ENCODE assay signal across 15 cellular contexts in genomic region chr17:67671492-67671891, GRCh38. TPM values are rescaled to one million over a fixed set of nuclear protein-coding genes. Genes with fewer than 3 reads are reported as not detected.
DNase-seq lines count a peak whose midpoint lies in the region; ATAC-seq and TF ChIP-seq lines count a peak whose summit lies in the region.
"Had no signal": no experiment of that assay in that cellular context is flagged by ENCODE, and none has a peak within 500 bp of the region (broad histone marks: within the 10 kb centered on the region; RNA-seq: fewer than 3 reads in every experiment).

No MANE protein-coding gene starts in this region.

- H3K4me2 ChIP-seq in smooth muscle cell, result no peak overlapping the region

- no peak for TF ChIP-seq POLR2A in suprapubic skin (IDR thresholded peaks at IDR 0.05)

- no peak for TF ChIP-seq CTCF in left ventricle myocardium inferior (IDR thresholded peaks at IDR 0.05; ENCODE audit: borderline replicate concordance)
- TF ChIP-seq CTCF in right atrium auricular region (IDR thresholded peaks at IDR 0.05), result no peak
- no peak for TF ChIP-seq CTCF in VCaP (conservative IDR thresholded peaks at IDR 0.05)
- TF ChIP-seq CTCF in suprapubic skin (IDR thresholded peaks at IDR 0.05), result no peak
- TF ChIP-seq CTCF in smooth muscle cell (IDR thresholded peaks at IDR 0.05; ENCODE audit: borderline replicate concordance, insufficient read depth, poor library complexity, severe bottlenecking), result no peak

- TF ChIP-seq EP300 in suprapubic skin (IDR thresholded peaks at IDR 0.05), result no peak

- H3K9ac ChIP-seq in smooth muscle cell (ENCODE audit: low read depth), result no peak overlapping the region

- no peaks in the 10 kb centered on the region for H4K20me1 ChIP-seq in smooth muscle cell (ENCODE audit: low read depth)

- peak overlapping the region; percentile 27 for H3K27ac ChIP-seq in left ventricle myocardium inferior (replicated peaks)
- H3K27ac ChIP-seq in right atrium auricular region, result no peak overlapping the region
- H3K27ac ChIP-seq in VCaP, result peak overlapping the region; percentile 55
- H3K27ac ChIP-seq in suprapubic skin, result peak overlapping the region; percentile 19
- no peak overlapping the region for H3K27ac ChIP-seq in smooth muscle cell (ENCODE audit: low read depth)
- H3K27ac ChIP-seq: ovary had no signal

- H3K79me2 ChIP-seq in smooth muscle cell (ENCODE audit: low read depth), result no peaks in the 10 kb centered on the region

- H3K36me3 ChIP-seq in left ventricle myocardium inferior, result peaks cover 21% of the 10 kb centered on the region
- peaks cover 5% of the 10 kb centered on the region for H3K36me3 ChIP-seq in right atrium auricular region
- H3K36me3 ChIP-seq in suprapubic skin, result no peaks in the 10 kb centered on the region
- H3K36me3 ChIP-seq in smooth muscle cell (ENCODE audit: low read depth), result no peaks in the 10 kb centered on the region
- H3K36me3 ChIP-seq: breast epithelium, ovary had no signal

- no peaks in the 10 kb centered on the region for H3F3A ChIP-seq in smooth muscle cell (ENCODE audit: low read depth)

- H3K4me1 ChIP-seq in left ventricle myocardium inferior (peaks cover 32% of the 10 kb centered on the region), right atrium auricular region (peaks cover 0 to 14% of the 10 kb centered on the region in 2 donors), suprapubic skin (peaks cover 4% of the 10 kb centered on the region), smooth muscle cell (ENCODE audit: low read depth) (no peaks in the 10 kb centered on the region)
- H3K4me1 ChIP-seq: breast epithelium had no signal

- DNase-seq in left ventricle myocardium inferior, result no peak
- DNase-seq in right atrium auricular region (ENCODE audit: low spot score), result no peak
- DNase-seq in NCI-H2081 treated with DMSO at 0.1 percent for 48 hours (lab: John Stamatoyannopoulos, UW), result peak; percentile 64
- DNase-seq in suprapubic skin (ENCODE audit: low spot score in 2 of 2), result no peak
- no peak for DNase-seq in smooth muscle cell (lab: John Stamatoyannopoulos, UW; ENCODE audit: unreplicated experiment)
- DNase-seq in NCI-H1930 (lab: John Stamatoyannopoulos, UW), result no peak
- DNase-seq: activated CD4-positive, CD25-positive, alpha-beta regulatory T cell; activated naive CD4-positive, alpha-beta T cell treated with anti-CD3 and anti-CD28 coated beads, Interleukin-2, amount 10 ng/mL, durations not matched to agents 7 days and 5 days; kidney; ovary; stimulated activated CD4-positive, alpha-beta T cell treated with anti-CD3 and anti-CD28 coated beads, Interleukin-12 subunit alpha, Interleukin-12 subunit beta, amount 100 ng/mL, for 4 hours; substantia nigra had no signal

- H3K9me3 ChIP-seq in left ventricle myocardium inferior (replicated peaks), result no peaks in the 10 kb centered on the region
- no peaks in the 10 kb centered on the region for H3K9me3 ChIP-seq in right atrium auricular region
- H3K9me3 ChIP-seq in suprapubic skin, result no peaks in the 10 kb centered on the region
- H3K9me3 ChIP-seq in smooth muscle cell (replicated peaks; ENCODE audit: low read depth), result no peaks in the 10 kb centered on the region
- H3K9me3 ChIP-seq: breast epithelium, ovary had no signal

- no peak overlapping the region for H2AFZ ChIP-seq in smooth muscle cell (ENCODE audit: low read depth)

- H3K4me3 ChIP-seq in left ventricle myocardium inferior (no peak overlapping the region), right atrium auricular region (no peak overlapping the region), suprapubic skin (no peak overlapping the region), smooth muscle cell (no peak overlapping the region)
- H3K4me3 ChIP-seq: breast epithelium, ovary had no signal

- 30% methylated on average over 3 of the region's 3 CpGs for WGBS in suprapubic skin
- WGBS in smooth muscle cell (ENCODE audit: low lambda C conversion rate), result 80% methylated on average over 3 of the region's 3 CpGs

- intact Hi-C loops in left ventricle myocardium inferior (cut with micrococcal nuclease), result no loop called here

- H3K27me3 ChIP-seq in left ventricle myocardium inferior (ENCODE audit: low read depth) (no peaks in the 10 kb centered on the region), right atrium auricular region (no peaks in the 10 kb centered on the region), suprapubic skin (no peaks in the 10 kb centered on the region), smooth muscle cell (ENCODE audit: low read depth) (no peaks in the 10 kb centered on the region)
- H3K27me3 ChIP-seq: breast epithelium, ovary had no signal

- no peak for ATAC-seq in activated CD4-positive, CD25-positive, alpha-beta regulatory T cell treated with anti-CD3 and anti-CD28 coated beads, Interleukin-2, amount 50 U/mL, for 24 hours

RNA-seq across cellular contexts. Expression of gene NOL11, which starts 46.2 kb away (rescaled TPM):
- 25.3 TPM for total RNA-seq in left ventricle myocardium inferior
- total RNA-seq in right atrium auricular region, result 10 to 100 TPM; 18.6 to 18.9 TPM
- total RNA-seq in suprapubic skin, result 10 to 100 TPM; 25.0 to 43.6 (median 29.6) TPM
- 44.3 and 50.1 TPM in 2 replicates for total RNA-seq in smooth muscle cell
- 20.7 and 28.0 TPM in 2 replicates for polyA plus RNA-seq in smooth muscle cell

Comparison
In these comparisons a context has a peak if more than half of its experiments do, and no peak if none do; other contexts are left out.
1. H3K27ac ChIP-seq: peak in left ventricle myocardium inferior (single experiment), VCaP (single experiment) and suprapubic skin (single experiment); none in right atrium auricular region (0 of 2) and smooth muscle cell (single experiment).